28 cellular contexts compared by ENCODE assay signal in genomic region chr14:32991706-32992105, GRCh38. TPM values are rescaled to one million over a fixed set of nuclear protein-coding genes. Genes with fewer than 3 reads are reported as not detected.
"Had no signal": no experiment of that assay in that cellular context is flagged by ENCODE, and none has a peak within 500 bp of the region (broad histone marks: within the 10 kb centered on the region; RNA-seq: fewer than 3 reads in every experiment).

No MANE protein-coding gene starts in this region.

- H3K27ac ChIP-seq: gastrocnemius medialis, heart left ventricle, hepatocyte, left lung, ovary, right atrium auricular region, sigmoid colon, skin epidermis, spleen, thoracic aorta, tibial nerve, upper lobe of left lung had no signal

- H3K4me1 Mint-ChIP-seq: naive thymus-derived CD4-positive, alpha-beta T cell; stimulated activated naive B cell treated with anti-CD40 and anti-IgM and Interleukin-4, amounts not matched to agents 10 μg/mL and 1 μg/mL and 100 μg/mL, for 72 hours had no signal

- H3K4me2 ChIP-seq: hepatocyte had no signal

- H3K27me3 Mint-ChIP-seq: stimulated activated naive B cell treated with anti-CD40 and anti-IgM and Interleukin-4, amounts not matched to agents 10 μg/mL and 1 μg/mL and 100 μg/mL, for 72 hours; stimulated activated naive CD8-positive, alpha-beta T cell treated with anti-CD3 and anti-CD28 coated beads, Interleukin-15, Interleukin-2, amounts not matched to agents 100 ng/mL and 50 ng/mL, for 24 hours had no signal

- H3K9me3 ChIP-seq: gastrocnemius medialis, heart left ventricle, ovary, right atrium auricular region, sigmoid colon, thoracic aorta, tibial nerve, upper lobe of left lung had no signal

- H3K4me3 Mint-ChIP-seq: naive thymus-derived CD4-positive, alpha-beta T cell; nephron progenitor cell; stimulated activated naive B cell treated with anti-CD40 and anti-IgM and Interleukin-4, amounts not matched to agents 10 μg/mL and 1 μg/mL and 100 μg/mL, for 72 hours; stimulated activated naive CD8-positive, alpha-beta T cell treated with anti-CD3 and anti-CD28 coated beads, Interleukin-15, Interleukin-2, amounts not matched to agents 100 ng/mL and 50 ng/mL, for 24 hours had no signal

- DNase-seq: dorsolateral prefrontal cortex; effector CD4-positive, alpha-beta T cell; foreskin fibroblast; gastrocnemius medialis; heart left ventricle; left cardiac atrium; left lung; mammary epithelial cell; mesendoderm; midbrain; naive thymus-derived CD4-positive, alpha-beta T cell; nephron progenitor cell; occipital lobe; ovary; posterior cingulate gyrus; sigmoid colon; spleen; stimulated activated naive B cell treated with anti-CD40 and anti-IgM and Interleukin-4, amounts not matched to agents 10 μg/mL and 1 μg/mL and 100 μg/mL, for 72 hours; upper lobe of left lung had no signal

- H3K79me2 ChIP-seq: hepatocyte had no signal

- ATAC-seq: gastrocnemius medialis; heart left ventricle; left cardiac atrium; left lung; naive thymus-derived CD4-positive, alpha-beta T cell; stimulated activated naive B cell treated with anti-CD40 and anti-IgM and Interleukin-4, amounts not matched to agents 10 μg/mL and 1 μg/mL and 100 μg/mL, for 72 hours had no signal

- FAIRE-seq: colon, islet of Langerhans, urothelium cell line had no signal

- H3K27me3 ChIP-seq: dorsolateral prefrontal cortex, gastrocnemius medialis, heart left ventricle, hepatocyte, left lung, ovary, right atrium auricular region, sigmoid colon, spleen, tibial nerve, upper lobe of left lung had no signal

- H2AFZ ChIP-seq: hepatocyte had no signal

- H3K27ac Mint-ChIP-seq: naive thymus-derived CD4-positive, alpha-beta T cell; nephron progenitor cell; stimulated activated naive B cell treated with anti-CD40 and anti-IgM and Interleukin-4, amounts not matched to agents 10 μg/mL and 1 μg/mL and 100 μg/mL, for 72 hours; stimulated activated naive CD8-positive, alpha-beta T cell treated with anti-CD3 and anti-CD28 coated beads, Interleukin-15, Interleukin-2, amounts not matched to agents 100 ng/mL and 50 ng/mL, for 24 hours had no signal

- H3K4me3 ChIP-seq: dorsolateral prefrontal cortex, gastrocnemius medialis, heart left ventricle, hepatocyte, left lung, ovary, right atrium auricular region, sigmoid colon, skin epidermis, spleen, thoracic aorta, tibial nerve, upper lobe of left lung had no signal

- H3K36me3 ChIP-seq: gastrocnemius medialis, heart left ventricle, left lung, ovary, right atrium auricular region, sigmoid colon, spleen, thoracic aorta, tibial nerve, upper lobe of left lung had no signal

- H3K36me3 Mint-ChIP-seq: stimulated activated naive B cell treated with anti-CD40 and anti-IgM and Interleukin-4, amounts not matched to agents 10 μg/mL and 1 μg/mL and 100 μg/mL, for 72 hours had no signal

- H3K4me1 ChIP-seq: gastrocnemius medialis, left lung, right atrium auricular region, upper lobe of left lung had no signal

RNA-seq across cellular contexts. Expression of gene NPAS3, which starts 53.0 kb away (rescaled TPM):
- total RNA-seq: naive thymus-derived CD4-positive, alpha-beta T cell had no signal
- polyA plus RNA-seq: naive thymus-derived CD4-positive, alpha-beta T cell had no signal
